8 cellular contexts compared by ENCODE assay signal in genomic region chr22:40525250-40525884, GRCh38.
DNase-seq lines count a peak whose midpoint lies in the region; ATAC-seq and TF ChIP-seq lines count a peak whose summit lies in the region.

No MANE protein-coding gene starts in this region.

- H3K4me3 ChIP-seq in colonic mucosa: no peak overlapping the region

- peak; percentile 65 for ATAC-seq in activated CD4-positive, alpha-beta T cell treated with anti-CD3 and anti-CD28 coated beads for 36 hours

- no peak overlapping the region for H3K9ac ChIP-seq in colonic mucosa (ENCODE audit: low read depth in 2 of 2, low read length in 2 of 2)

- H3K27ac ChIP-seq in colonic mucosa: no peak overlapping the region

- POLR2A ChIA-PET in activated CD4-positive, alpha-beta T cell treated with anti-CD3 and anti-CD28 coated beads for 36 hours (lab: Charles Lee): no interaction called here

- no peaks in the 10 kb centered on the region for H3K9me3 Mint-ChIP-seq in activated CD4-positive, alpha-beta T cell treated with anti-CD3 and anti-CD28 coated beads for 36 hours (ENCODE audit: low read depth)

- CTCF ChIA-PET in activated CD4-positive, alpha-beta T cell treated with anti-CD3 and anti-CD28 coated beads for 36 hours (lab: Charles Lee): interaction anchor here (0.6 to 6.1 kb wide), 22 partner anchors 9 to 261 kb away, joined by 3 to 48 read pairs (median 4); no protein-coding TSS in a partner anchor

- H3K4me1 Mint-ChIP-seq in activated CD4-positive, alpha-beta T cell treated with anti-CD3 and anti-CD28 coated beads for 36 hours: peaks cover 53% of the 10 kb centered on the region

- H3K4me1 ChIP-seq in colonic mucosa: no peaks in the 10 kb centered on the region

- H3K36me3 Mint-ChIP-seq in activated CD4-positive, alpha-beta T cell treated with anti-CD3 and anti-CD28 coated beads for 36 hours (ENCODE audit: low read depth): peaks cover 11% of the 10 kb centered on the region

- no peaks in the 10 kb centered on the region for H3K36me3 ChIP-seq in colonic mucosa

- H3K27me3 ChIP-seq in colonic mucosa: no peaks in the 10 kb centered on the region

- no peaks in the 10 kb centered on the region for H3K27me3 Mint-ChIP-seq in activated CD4-positive, alpha-beta T cell treated with anti-CD3 and anti-CD28 coated beads for 36 hours

- H3K4me3 Mint-ChIP-seq in activated CD4-positive, alpha-beta T cell treated with anti-CD3 and anti-CD28 coated beads for 36 hours: no peak overlapping the region

- no peaks in the 10 kb centered on the region for H3K9me3 ChIP-seq in colonic mucosa

- peak overlapping the region; percentile 16 for H3K27ac Mint-ChIP-seq in activated CD4-positive, alpha-beta T cell treated with anti-CD3 and anti-CD28 coated beads for 36 hours

- DNase-seq in AG09319 (ENCODE audit: extremely low read depth, low read depth) (no peak), KG1 (lab: John Stamatoyannopoulos, UW) (peak; percentile 30), colonic mucosa (peak; percentile 60), myocyte (ENCODE audit: low read depth) (peak; percentile 53), GM03348 (ENCODE audit: low spot score) (no peak), GM19238 (ENCODE audit: insufficient read length, low spot score) (no peak)
- peak; percentile 87 for DNase-seq in activated CD4-positive, alpha-beta T cell treated with anti-CD3 and anti-CD28 coated beads for 36 hours
- peak; percentile 56 to 82 (median 64) for DNase-seq in stimulated activated naive CD4-positive, alpha-beta T cell (lab: John Stamatoyannopoulos, UW)

- TF ChIP-seq CTCF in AG09319 (IDR thresholded peaks at IDR 0.05; ENCODE audit: low read depth, low read length): peak; percentile 63
- TF ChIP-seq CTCF in colonic mucosa (IDR thresholded peaks at IDR 0.05): peak; percentile 66

- intact Hi-C loops in activated CD4-positive, alpha-beta T cell treated with anti-CD3 and anti-CD28 coated beads for 36 hours (cut with DNase I, micrococcal nuclease): loop anchor here (1.0 to 2.0 kb wide), 2 partner anchors 111 to 121 kb away; partner anchors contain the start of gene MRTFA (in 2 of the 2)
- intact Hi-C loops in colonic mucosa (cut with DNase I): loop anchor here (5.0 kb wide), 1 partner anchor 122 kb away; no protein-coding TSS in a partner anchor

Comparison
In these comparisons a context has a peak if more than half of its experiments do, and no peak if none do; other contexts are left out.
1. DNase-seq: peak in KG1 (single experiment), activated CD4-positive, alpha-beta T cell treated with anti-CD3 and anti-CD28 coated beads for 36 hours (single experiment), colonic mucosa (single experiment), myocyte (single experiment) and stimulated activated naive CD4-positive, alpha-beta T cell (6 of 6); none in AG09319 (single experiment), GM03348 (single experiment) and GM19238 (single experiment).